ENCODE assay signal across 11 cellular contexts in genomic region chr15:34616613-34617012, GRCh38. TPM values are rescaled to one million over a fixed set of nuclear protein-coding genes. Genes with fewer than 3 reads are reported as not detected.
DNase-seq lines count a peak whose midpoint lies in the region; ATAC-seq, FAIRE-seq and TF ChIP-seq lines count a peak whose summit lies in the region.
"Had no signal": no experiment of that assay in that cellular context is flagged by ENCODE, and none has a peak within 500 bp of the region (broad histone marks: within the 10 kb centered on the region; RNA-seq: fewer than 3 reads in every experiment).

No MANE protein-coding gene starts in this region.

- DNase-seq in GM12891 (ENCODE audit: insufficient read length, low spot score) (no peak), hepatocyte (ENCODE audit: low spot score) (peak; percentile 31)
- DNase-seq in stimulated activated CD8-positive, alpha-beta memory T cell treated with anti-CD3 and anti-CD28 coated beads, Interleukin-4, amount 100 ng/mL, for 48 hours, result no peak
- DNase-seq: activated B cell treated with CpG ODN at 0.5 μM for 24 hours, esophagus squamous epithelium, GDM1 had no signal

- peaks cover 6% of the 10 kb centered on the region for H3K27me3 ChIP-seq in hepatocyte

- 29% methylated on average over 5 of the region's 5 CpGs for WGBS in hepatocyte (ENCODE audit: low lambda C conversion rate, missing lambda C conversion rate)

- no peak overlapping the region for H2AFZ ChIP-seq in hepatocyte

- H3K79me2 ChIP-seq in hepatocyte, result no peaks in the 10 kb centered on the region

- no peak for TF ChIP-seq POLR2A in GM12891 (IDR thresholded peaks at IDR 0.05; ENCODE audit: low read depth, low read length)

- no peak for ATAC-seq in HG02798 (IDR thresholded peaks at IDR 0.05; ENCODE audit: poor library complexity, unreplicated experiment)
- ATAC-seq in HG03354 (IDR thresholded peaks at IDR 0.05; ENCODE audit: poor library complexity, severe bottlenecking, unreplicated experiment), result no peak
- ATAC-seq in HG02938 (IDR thresholded peaks at IDR 0.05; ENCODE audit: unreplicated experiment), result no peak

- H3K36me3 ChIP-seq in hepatocyte (replicated peaks; ENCODE audit: insufficient read depth, low read depth), result no peaks in the 10 kb centered on the region
- H3K36me3 ChIP-seq: esophagus squamous epithelium had no signal

- no peaks in the 10 kb centered on the region for H3K4me1 ChIP-seq in hepatocyte (ENCODE audit: insufficient read depth)
- H3K4me1 ChIP-seq: esophagus squamous epithelium had no signal

- H3K27ac ChIP-seq in 22Rv1, result no peak overlapping the region
- H3K27ac ChIP-seq in hepatocyte, result no peak overlapping the region
- H3K27ac ChIP-seq: esophagus squamous epithelium had no signal

- FAIRE-seq in GM12891 (lab: Jason Lieb, UNC) (peak; percentile 64), TTC549 (lab: Jason Lieb, UNC) (peak; percentile 94)

- no peaks in the 10 kb centered on the region for H3K9me3 ChIP-seq in hepatocyte (ENCODE audit: low read depth)
- H3K9me3 ChIP-seq: esophagus squamous epithelium had no signal

- no peak overlapping the region for H3K4me2 ChIP-seq in hepatocyte

- no peaks in the 10 kb centered on the region for H4K20me1 ChIP-seq in hepatocyte (ENCODE audit: insufficient read depth, poor library complexity, severe bottlenecking)

- TF ChIP-seq CTCF in 22Rv1 (IDR thresholded peaks at IDR 0.05) (peak; percentile 32), hepatocyte (IDR thresholded peaks at IDR 0.05; ENCODE audit: poor library complexity) (peak; percentile 30)

- no peaks in the 10 kb centered on the region for H3K9me2 ChIP-seq in hepatocyte (replicated peaks; ENCODE audit: insufficient read depth)

- H3K4me3 ChIP-seq in hepatocyte, result no peak overlapping the region
- H3K4me3 ChIP-seq: esophagus squamous epithelium had no signal

TF ChIP-seq in GM12891, 5 proteins besides CTCF, POLR2A, EP300 and RAD21:
- TF ChIP-seq SPI1 (IDR thresholded peaks at IDR 0.05; ENCODE audit: low read depth, low read length) (no peak), PAX5 (IDR thresholded peaks at IDR 0.05; ENCODE audit: insufficient read depth, low read length, severe bottlenecking) (no peak), TAF1 (IDR thresholded peaks at IDR 0.05; ENCODE audit: low read depth, low read length) (no peak), POLR2AphosphoS5 (IDR thresholded peaks at IDR 0.05; ENCODE audit: low read depth, low read length) (no peak), POU2F2 (IDR thresholded peaks at IDR 0.05; ENCODE audit: low read depth, low read length) (no peak)
TF ChIP-seq in GM12891: peak in this region for 0.

RNA-seq across cellular contexts. Expression of gene GOLGA8B, which starts 33.2 kb away (rescaled TPM):
- polyA plus RNA-seq in GM12891 (2012; ENCODE audit: low read depth, missing spikeins), result 132 TPM
- total RNA-seq in hepatocyte, result 30.4 and 38.7 TPM in 2 replicates
- polyA plus RNA-seq in hepatocyte, result 45.8 and 71.6 TPM in 2 replicates
